In the genomic region with DNA sequence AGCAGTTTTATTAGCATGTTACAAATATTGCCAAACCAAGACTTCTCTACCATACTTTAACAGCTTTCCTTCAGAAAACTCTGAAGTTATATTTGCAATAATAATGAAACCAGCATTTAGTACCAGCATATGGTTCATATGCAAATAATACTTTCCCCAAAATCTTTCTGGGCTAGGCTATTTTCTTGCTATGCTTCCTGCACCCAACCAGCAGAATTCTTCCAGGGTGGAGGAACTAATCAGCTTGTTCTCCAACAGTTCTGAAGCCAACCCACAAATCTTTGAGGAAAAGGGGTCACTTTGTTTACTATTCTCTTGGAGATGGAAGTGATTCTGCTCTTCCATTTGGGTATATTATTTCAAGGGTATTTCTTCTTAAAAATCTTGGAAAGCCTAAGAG, we compare ENCODE assay signal across 20 cellular contexts.
DNase-seq lines count a peak whose midpoint lies in the region; ATAC-seq, FAIRE-seq and TF ChIP-seq lines count a peak whose summit lies in the region.
"Had no signal": no experiment of that assay in that cellular context is flagged by ENCODE, and none has a peak within 500 bp of the region (broad histone marks: within the 10 kb centered on the region; RNA-seq: fewer than 3 reads in every experiment).

No MANE protein-coding gene starts in this region.

- no peak for FAIRE-seq in HepG2 (lab: Jason Lieb, UNC)
- FAIRE-seq: GM12878, HTR-8/SVneo had no signal

- H4K20me1 ChIP-seq in HepG2 (ENCODE audit: insufficient read depth, low read length), result no peaks in the 10 kb centered on the region

- no peak for TF ChIP-seq POLR2A in HepG2 (IDR thresholded peaks at IDR 0.05; ENCODE audit: insufficient read depth in 1 of 2, low read depth in 2 of 2, low read length in 2 of 2)

- H3K4me1 ChIP-seq in liver (ENCODE audit: control insufficient read depth in 4 of 4, insufficient read depth in 4 of 4, low read length in 3 of 4) (peaks cover 1 to 16% (median 6%) of the 10 kb centered on the region in 4 donors), HepG2 (ENCODE audit: insufficient read depth, low read length) (no peaks in the 10 kb centered on the region)

- CTCF ChIA-PET in HepG2 (lab: Yijun Ruan, JAX; ENCODE audit: low intra/inter-chr PET ratio, low total read pairs), result no interaction called here
- CTCF ChIA-PET in activated naive CD4-positive, alpha-beta T cell treated with anti-CD3 and anti-CD28 coated beads, Interleukin-2, amount 10 ng/mL, durations not matched to agents 7 days and 5 days (lab: Charles Lee), result no interaction called here

- H3K27ac ChIP-seq in liver (ENCODE audit: low read depth in 1 of 2, low read length in 2 of 2), result peak overlapping the region; percentile 14 to 32
- no peak overlapping the region for H3K27ac ChIP-seq in HepG2 (ENCODE audit: extremely low read length, insufficient read depth, low read length)
- peak overlapping the region; percentile 90 for H3K27ac ChIP-seq in SK-N-MC

- no peak for TF ChIP-seq EP300 in HepG2 (IDR thresholded peaks at IDR 0.05; ENCODE audit: low read depth in 2 of 2, low read length in 2 of 2)
- no peak for TF ChIP-seq EP300 in HepG2 (CRISPR knock-in tag; IDR thresholded peaks at IDR 0.05; ENCODE audit: borderline replicate concordance)

- no peak for DNase-seq in HepG2 (ENCODE audit: low spot score)
- DNase-seq in SK-N-MC (ENCODE audit: low read depth, low spot score), result no peak
- no peak for DNase-seq in EL
- no peak for DNase-seq in stimulated activated CD4-positive, alpha-beta T cell treated with anti-CD3 and anti-CD28 coated beads, Interleukin-15, amount 100 ng/mL, for 24 hours
- DNase-seq in NCI-H1930 (lab: John Stamatoyannopoulos, UW), result no peak
- no peak for DNase-seq in activated naive CD4-positive, alpha-beta T cell treated with anti-CD3 and anti-CD28 coated beads, Interleukin-2, amount 10 ng/mL, durations not matched to agents 7 days and 5 days
- DNase-seq: CD4-positive, CD25-positive, alpha-beta regulatory T cell; DMS79 treated with DMSO at 0.1 percent for 48 hours; H9; NCI-H1105; NCI-H2081 treated with DMSO at 0.1 percent for 48 hours; NCI-H2171 treated with DMSO at 0.1 percent for 48 hours; NCI-H524 treated with DMSO at 0.1 percent for 48 hours; NCI-H82; Right ventricle myocardium superior had no signal

- no peak overlapping the region for H2AFZ ChIP-seq in HepG2 (ENCODE audit: low read length)

- H3K9ac ChIP-seq in liver (ENCODE audit: low read depth in 1 of 2, low read length in 2 of 2), result no peak overlapping the region
- H3K9ac ChIP-seq in HepG2 (ENCODE audit: insufficient read depth, low read depth, low read length), result no peak overlapping the region
- H3K9ac ChIP-seq in SK-N-MC (ENCODE audit: insufficient read length), result peak overlapping the region; percentile 41

- TF ChIP-seq CTCF in liver (IDR thresholded peaks at IDR 0.05; ENCODE audit: low read depth, low read length, missing input control) (no peak), HepG2 (CRISPR knock-in tag; IDR thresholded peaks at IDR 0.05) (no peak), nephron (IDR thresholded peaks at IDR 0.05; ENCODE audit: unreplicated experiment in 3 of 3) (no peak)

- H3K36me3 ChIP-seq in liver (ENCODE audit: control insufficient read depth in 4 of 4, insufficient read depth in 3 of 4, low read depth in 1 of 4, low read length in 3 of 4), result no peaks in the 10 kb centered on the region
- H3K36me3 ChIP-seq in HepG2 (replicated peaks in 1 of 2; ENCODE audit: control insufficient read depth in 1 of 2, insufficient read depth in 2 of 2, low read length in 2 of 2), result no peaks in the 10 kb centered on the region
- peaks cover 10% of the 10 kb centered on the region for H3K36me3 ChIP-seq in SK-N-MC (ENCODE audit: insufficient read depth, low read length)

- TF ChIP-seq RAD21 in liver (IDR thresholded peaks at IDR 0.05) (no peak), HepG2 (CRISPR knock-in tag; IDR thresholded peaks at IDR 0.05) (no peak)

- H3K27ac Mint-ChIP-seq in nephron, result peak overlapping the region in 2 of 3 experiments; percentile 71 to 72
- no peak overlapping the region for H3K27ac Mint-ChIP-seq in activated naive CD4-positive, alpha-beta T cell treated with anti-CD3 and anti-CD28 coated beads, Interleukin-2, amount 10 ng/mL, durations not matched to agents 7 days and 5 days
- H3K27ac Mint-ChIP-seq: CD4-positive, CD25-positive, alpha-beta regulatory T cell; H9; IgD-negative memory B cell had no signal

- no peak for ATAC-seq in HepG2
- ATAC-seq: GM12878 had no signal

- intact Hi-C loops in HepG2 (cut with micrococcal nuclease; ENCODE audit: unreplicated experiment), result no loop called here

- H3K27me3 Mint-ChIP-seq in nephron (ENCODE audit: low read depth), result no peaks in the 10 kb centered on the region
- no peaks in the 10 kb centered on the region for H3K27me3 Mint-ChIP-seq in activated naive CD4-positive, alpha-beta T cell treated with anti-CD3 and anti-CD28 coated beads, Interleukin-2, amount 10 ng/mL, durations not matched to agents 7 days and 5 days
- H3K27me3 Mint-ChIP-seq: CD4-positive, CD25-positive, alpha-beta regulatory T cell; IgD-negative memory B cell had no signal

- H3K27me3 ChIP-seq in liver (ENCODE audit: control insufficient read depth in 4 of 4, insufficient read depth in 4 of 4, low read length in 3 of 4), result no peaks in the 10 kb centered on the region
- H3K27me3 ChIP-seq in HepG2 (ENCODE audit: control insufficient read depth in 1 of 2, insufficient read depth in 2 of 2, low read length in 2 of 2), result no peaks in the 10 kb centered on the region

- H3K4me3 ChIP-seq in liver (ENCODE audit: low read depth in 1 of 3, low read length in 3 of 3) (no peak overlapping the region), HepG2 (replicated peaks in 1 of 3; ENCODE audit: insufficient read depth in 1 of 3, low read depth in 2 of 3, low read length in 3 of 3) (no peak overlapping the region), SK-N-MC (peak overlapping the region; percentile 55)
- H3K4me3 ChIP-seq: GM12878 had no signal

- H3K4me1 Mint-ChIP-seq in nephron, result peaks cover 13% of the 10 kb centered on the region
- H3K4me1 Mint-ChIP-seq in activated naive CD4-positive, alpha-beta T cell treated with anti-CD3 and anti-CD28 coated beads, Interleukin-2, amount 10 ng/mL, durations not matched to agents 7 days and 5 days, result no peaks in the 10 kb centered on the region
- H3K4me1 Mint-ChIP-seq: CD4-positive, CD25-positive, alpha-beta regulatory T cell; H9; IgD-negative memory B cell had no signal

- H3K36me3 Mint-ChIP-seq in nephron (ENCODE audit: low read depth), result peaks cover 35% of the 10 kb centered on the region
- no peaks in the 10 kb centered on the region for H3K36me3 Mint-ChIP-seq in activated naive CD4-positive, alpha-beta T cell treated with anti-CD3 and anti-CD28 coated beads, Interleukin-2, amount 10 ng/mL, durations not matched to agents 7 days and 5 days
- H3K36me3 Mint-ChIP-seq: CD4-positive, CD25-positive, alpha-beta regulatory T cell had no signal

- H3K9me3 ChIP-seq in liver (ENCODE audit: control insufficient read depth in 4 of 4, low read length in 3 of 4), result peaks cover 0 to 8% (median 0%) of the 10 kb centered on the region in 4 donors
- peaks cover 4% of the 10 kb centered on the region; the same call in 1 of the 2 replicates for H3K9me3 ChIP-seq in HepG2 (ENCODE audit: low read length)
- no peaks in the 10 kb centered on the region for H3K9me3 ChIP-seq in SK-N-MC (ENCODE audit: low read depth, low read length)

- H3K9me3 Mint-ChIP-seq in nephron, result peaks cover 19% of the 10 kb centered on the region
- no peaks in the 10 kb centered on the region for H3K9me3 Mint-ChIP-seq in activated naive CD4-positive, alpha-beta T cell treated with anti-CD3 and anti-CD28 coated beads, Interleukin-2, amount 10 ng/mL, durations not matched to agents 7 days and 5 days

- H3K4me3 Mint-ChIP-seq in nephron, result no peak overlapping the region
- no peak overlapping the region for H3K4me3 Mint-ChIP-seq in activated naive CD4-positive, alpha-beta T cell treated with anti-CD3 and anti-CD28 coated beads, Interleukin-2, amount 10 ng/mL, durations not matched to agents 7 days and 5 days
- H3K4me3 Mint-ChIP-seq: CD4-positive, CD25-positive, alpha-beta regulatory T cell; H9; IgD-negative memory B cell had no signal

- H3K4me2 ChIP-seq in HepG2 (ENCODE audit: low read depth, low read length), result no peak overlapping the region

- in situ Hi-C loops in HepG2 (cut with HindIII; ENCODE audit: extremely low pct_ligation_motif_present, low pct_unique_long_range_greater_than_20kb), result no loop called here

- no TSS peak for BruUV-seq in HepG2 (replicated peaks; lab: Mats Ljungman, UMichigan)

- no peaks in the 10 kb centered on the region for H3K79me2 ChIP-seq in HepG2 (ENCODE audit: insufficient read depth, low read length)

- POLR2A ChIA-PET in HepG2 (lab: Yijun Ruan, JAX), result no interaction called here

TF ChIP-seq in liver, 16 proteins besides CTCF, POLR2A, EP300 and RAD21 (continues in another document):
- no peak for TF ChIP-seq EGR1 (IDR thresholded peaks at IDR 0.05; ENCODE audit: low read depth in 2 of 2)
- TF ChIP-seq RXRA (IDR thresholded peaks at IDR 0.05), result no peak

TF ChIP-seq in HepG2, 621 proteins besides CTCF, POLR2A, EP300 and RAD21 (continues in another document):
- no peak for TF ChIP-seq SMAD1 (CRISPR knock-in tag; IDR thresholded peaks at IDR 0.05; ENCODE audit: borderline replicate concordance, low read depth)
- TF ChIP-seq, protein P1, sequence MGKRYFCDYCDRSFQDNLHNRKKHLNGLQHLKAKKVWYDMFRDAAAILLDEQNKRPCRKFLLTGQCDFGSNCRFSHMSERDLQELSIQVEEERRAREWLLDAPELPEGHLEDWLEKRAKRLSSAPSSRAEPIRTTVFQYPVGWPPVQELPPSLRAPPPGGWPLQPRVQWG (CRISPR knock-in tag; IDR thresholded peaks at IDR 0.05; ENCODE audit: borderline replicate concordance, low read depth), result no peak
- no peak for TF ChIP-seq SRF (IDR thresholded peaks at IDR 0.05; ENCODE audit: low read depth, low read length)
- TF ChIP-seq, protein P2, sequence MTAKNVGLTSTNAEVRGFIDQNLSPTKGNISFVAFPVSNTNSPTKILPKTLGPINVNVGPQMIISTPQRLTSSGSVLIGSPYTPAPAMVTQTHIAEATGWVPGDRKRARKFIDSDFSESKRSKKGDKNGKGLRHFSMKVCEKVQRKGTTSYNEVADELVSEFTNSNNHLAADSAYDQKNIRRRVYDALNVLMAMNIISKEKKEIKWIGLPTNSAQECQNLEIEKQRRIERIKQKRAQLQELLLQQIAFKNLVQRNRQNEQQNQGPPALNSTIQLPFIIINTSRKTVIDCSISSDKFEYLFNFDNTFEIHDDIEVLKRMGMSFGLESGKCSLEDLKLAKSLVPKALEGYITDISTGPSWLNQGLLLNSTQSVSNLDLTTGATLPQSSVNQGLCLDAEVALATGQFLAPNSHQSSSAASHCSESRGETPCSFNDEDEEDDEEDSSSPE (CRISPR knock-in tag; IDR thresholded peaks at IDR 0.05), result no peak
- no peak for TF ChIP-seq ZNF225 (CRISPR knock-in tag; IDR thresholded peaks at IDR 0.05)
- TF ChIP-seq TEAD3 (CRISPR knock-in tag; optimal IDR thresholded peaks at IDR 0.05; ENCODE audit: borderline replicate concordance), result no peak
